In genomic region chr9:130940693-130941576, GRCh38 we compare ENCODE assay signal across 8 cellular contexts. TPM values are rescaled to one million over a fixed set of nuclear protein-coding genes. Genes with fewer than 3 reads are reported as not detected.
DNase-seq lines count a peak whose midpoint lies in the region; ATAC-seq and TF ChIP-seq lines count a peak whose summit lies in the region.

No MANE protein-coding gene starts in this region.

- TF ChIP-seq CTCF in CD14-positive monocyte (IDR thresholded peaks at IDR 0.05) (peak; percentile 95), fibroblast of pulmonary artery (IDR thresholded peaks at IDR 0.05; ENCODE audit: low read length, missing control alignments) (peak; percentile 79), neutrophil (IDR thresholded peaks at IDR 0.05) (peak; percentile 41), thoracic aorta (IDR thresholded peaks at IDR 0.05) (peak; percentile 87)

- peaks cover 8% of the 10 kb centered on the region for H3K4me1 Mint-ChIP-seq in CD14-positive monocyte
- H3K4me1 Mint-ChIP-seq in activated T-cell treated with anti-CD3 and anti-CD28 coated beads, Interleukin-2, amount 50 U/mL, for 24 hours (ENCODE audit: low read depth): peaks cover 9% of the 10 kb centered on the region

- H3K4me3 ChIP-seq in fibroblast of pulmonary artery (replicated peaks; ENCODE audit: low read depth, low read length) (no peak overlapping the region), neutrophil (ENCODE audit: low read depth in 1 of 2, low read length in 1 of 2) (no peak overlapping the region), thoracic aorta (no peak overlapping the region)

- no peaks in the 10 kb centered on the region for H3K36me3 ChIP-seq in neutrophil
- no peaks in the 10 kb centered on the region for H3K36me3 ChIP-seq in thoracic aorta

- intact Hi-C loops in CD14-positive monocyte (cut with micrococcal nuclease): loop anchor here (2.0 to 10.0 kb wide), 4 partner anchors 74 to 236 kb away; no protein-coding TSS in a partner anchor

- DNase-seq in CD14-positive monocyte (ENCODE audit: low spot score) (no peak), NCI-H748 treated with DMSO at 0.1 percent for 48 hours (lab: John Stamatoyannopoulos, UW) (peak; percentile 83), fibroblast of pulmonary artery (ENCODE audit: low read depth) (peak; percentile 30), thoracic aorta (ENCODE audit: low spot score) (no peak)
- DNase-seq in activated T-cell treated with anti-CD3 and anti-CD28 coated beads, Interleukin-2, amount 50 U/mL, for 24 hours: peak; percentile 85

- peaks cover 81% of the 10 kb centered on the region for H3K27me3 ChIP-seq in neutrophil
- H3K27me3 ChIP-seq in thoracic aorta (replicated peaks; ENCODE audit: insufficient read depth): peaks cover 13% of the 10 kb centered on the region

- ATAC-seq in HG02610 (IDR thresholded peaks at IDR 0.05; ENCODE audit: unreplicated experiment): peak; percentile 49
- ATAC-seq in thoracic aorta (ENCODE audit: insufficient number of reproducible peaks, low FRiP score, low read depth): no peak
- no peak for ATAC-seq in GM19397 (IDR thresholded peaks at IDR 0.05; ENCODE audit: unreplicated experiment)

- H3K27ac ChIP-seq in neutrophil: no peak overlapping the region
- no peak overlapping the region for H3K27ac ChIP-seq in thoracic aorta

- peaks cover 46 to 73% (median 61%) of the 10 kb centered on the region in 3 donors for H3K27me3 Mint-ChIP-seq in CD14-positive monocyte (ENCODE audit: low read depth in 3 of 3)
- peaks cover 70% of the 10 kb centered on the region for H3K27me3 Mint-ChIP-seq in activated T-cell treated with anti-CD3 and anti-CD28 coated beads, Interleukin-2, amount 50 U/mL, for 24 hours

- peaks cover 0 to 7% (median 3%) of the 10 kb centered on the region in 7 donors for H3K9me3 Mint-ChIP-seq in CD14-positive monocyte
- H3K9me3 Mint-ChIP-seq in activated T-cell treated with anti-CD3 and anti-CD28 coated beads, Interleukin-2, amount 50 U/mL, for 24 hours: no peaks in the 10 kb centered on the region

- H3K4me1 ChIP-seq in neutrophil (ENCODE audit: control insufficient read depth in 1 of 2, insufficient read depth in 1 of 2, low read depth in 1 of 2, low read length in 1 of 2) (peaks cover 6 to 8% of the 10 kb centered on the region in 2 experiments), thoracic aorta (ENCODE audit: control insufficient read depth in 1 of 2, low read depth in 2 of 2) (peaks cover 16 to 40% of the 10 kb centered on the region in 2 donors)

- H3K9me3 ChIP-seq in neutrophil (no peaks in the 10 kb centered on the region), thoracic aorta (no peaks in the 10 kb centered on the region)

- H3K4me3 Mint-ChIP-seq in CD14-positive monocyte: peak overlapping the region in 1 of 2 donors; percentile 88
- H3K4me3 Mint-ChIP-seq in activated T-cell treated with anti-CD3 and anti-CD28 coated beads, Interleukin-2, amount 50 U/mL, for 24 hours: no peak overlapping the region

- H3K36me3 Mint-ChIP-seq in CD14-positive monocyte: peaks cover 0 to 9% of the 10 kb centered on the region in 2 donors
- H3K36me3 Mint-ChIP-seq in activated T-cell treated with anti-CD3 and anti-CD28 coated beads, Interleukin-2, amount 50 U/mL, for 24 hours (ENCODE audit: low read depth): no peaks in the 10 kb centered on the region

- H3K27ac Mint-ChIP-seq in CD14-positive monocyte: no peak overlapping the region
- no peak overlapping the region for H3K27ac Mint-ChIP-seq in activated T-cell treated with anti-CD3 and anti-CD28 coated beads, Interleukin-2, amount 50 U/mL, for 24 hours

RNA-seq across cellular contexts. Expression of gene FIBCD1, which starts 1.9 kb away (rescaled TPM):
- not detected for polyA plus RNA-seq in CD14-positive monocyte
- not detected for total RNA-seq in thoracic aorta

RNA-seq across cellular contexts. Expression of gene QRFP, which starts 44.3 kb away (rescaled TPM):
- under 1 TPM; 0.18 to 0.21 TPM for polyA plus RNA-seq in CD14-positive monocyte
- total RNA-seq in thoracic aorta: not detected

Comparison
In these comparisons a context has a peak if more than half of its experiments do, and no peak if none do; other contexts are left out.
1. DNase-seq: peak in NCI-H748 treated with DMSO at 0.1 percent for 48 hours (single experiment), activated T-cell treated with anti-CD3 and anti-CD28 coated beads, Interleukin-2, amount 50 U/mL, for 24 hours (single experiment) and fibroblast of pulmonary artery (single experiment); none in CD14-positive monocyte (single experiment) and thoracic aorta (single experiment).
2. CTCF ChIP-seq: peak in every context shown above with its lines; median percentile 95 in CD14-positive monocyte; 87 in thoracic aorta; 79 in fibroblast of pulmonary artery; 41 in neutrophil.